ENCODE assay signal across 31 cellular contexts in genomic region chr18:9522952-9523351, GRCh38.
"Had no signal": no experiment of that assay in that cellular context is flagged by ENCODE, and none has a peak within 500 bp of the region (broad histone marks: within the 10 kb centered on the region; RNA-seq: fewer than 3 reads in every experiment).

No MANE protein-coding gene starts in this region.

- H3K27ac Mint-ChIP-seq: activated B cell treated with CpG ODN at 0.5 μM for 24 hours; activated CD8-positive, alpha-beta T cell treated with anti-CD3 and anti-CD28 coated beads for 36 hours; activated naive CD8-positive, alpha-beta T cell; activated T-helper 17 cell treated with anti-CD3 and anti-CD28 coated beads, Interleukin-2, amount 50 U/mL, for 72 hours; effector memory CD8-positive, alpha-beta T cell; T-helper 1 cell treated with Interleukin-12 subunit alpha and Interleukin-12 subunit beta and Interleukin-4 antibody, amounts not matched to agents 30 μg/mL and 1 μg/mL, for 36 hours; T-helper 2 cell treated with Interferon-gamma antibody and Interleukin-4, amounts not matched to agents 5 μg/mL and 100 μg/mL, for 36 hours had no signal

- DNase-seq: activated B cell treated with CpG ODN at 0.5 μM for 24 hours; activated CD4-positive, alpha-beta T cell treated with anti-CD3 and anti-CD28 coated beads for 48 hours; activated CD4-positive, alpha-beta T cell treated with anti-CD3 and anti-CD28 coated beads, Interleukin-2, amount 50 U/mL, for 1 hour; activated CD4-positive, alpha-beta T cell treated with anti-CD3 and anti-CD28 coated beads, Interleukin-2, amount 50 U/mL, for 48 hours; activated CD8-positive, alpha-beta memory T cell treated with anti-CD3 and anti-CD28 coated beads for 24 hours; activated CD8-positive, alpha-beta T cell treated with anti-CD3 and anti-CD28 coated beads for 36 hours; activated effector memory CD4-positive, alpha-beta T cell treated with Interleukin-2 at 50 U/mL for 16 hours; activated gamma-delta T cell treated with Interleukin-2 at 50 U/mL for 16 hours; activated naive CD4-positive, alpha-beta T cell treated with anti-CD3 and anti-CD28 coated beads, Interleukin-2, amount 50 U/mL, for 16 hours; activated naive CD4-positive, alpha-beta T cell treated with Interleukin-2 at 50 U/mL for 16 hours; activated T-cell treated with anti-CD3 and anti-CD28 coated beads, Interleukin-2, amount 50 U/mL, for 4 hours; amygdala; aorta; body of pancreas; caudate nucleus; cortex of kidney; dermis blood vessel endothelial cell; effector CD4-positive, alpha-beta T cell; effector memory CD8-positive, alpha-beta T cell; erythroblast; esophagus squamous epithelium; foreskin melanocyte; heart right ventricle; T1000; WERI-Rb-1 had no signal

- H3K4me1 Mint-ChIP-seq: activated T-helper 17 cell treated with anti-CD3 and anti-CD28 coated beads, Interleukin-2, amount 50 U/mL, for 72 hours had no signal

- ATAC-seq: activated CD4-positive, CD25-positive, alpha-beta regulatory T cell treated with anti-CD3 and anti-CD28 coated beads, Interleukin-2, amount 50 U/mL, for 24 hours; activated CD8-positive, alpha-beta T cell treated with anti-CD3 and anti-CD28 coated beads for 36 hours; activated T-cell treated with anti-CD3 and anti-CD28 coated beads, Interleukin-2, amount 50 U/mL, for 4 hours; activated T-helper 17 cell treated with anti-CD3 and anti-CD28 coated beads, Interleukin-2, amount 50 U/mL, for 72 hours; body of pancreas; effector memory CD8-positive, alpha-beta T cell; gastroesophageal sphincter; heart right ventricle had no signal

- H3K4me3 ChIP-seq: body of pancreas, esophagus squamous epithelium, gastroesophageal sphincter, heart right ventricle had no signal

- H3K4me1 ChIP-seq: body of pancreas, esophagus squamous epithelium had no signal

- H3K27ac ChIP-seq: body of pancreas, esophagus squamous epithelium, gastroesophageal sphincter, heart right ventricle, WERI-Rb-1 had no signal

- H3K9me3 Mint-ChIP-seq: activated CD8-positive, alpha-beta T cell treated with anti-CD3 and anti-CD28 coated beads for 36 hours; activated T-helper 17 cell treated with anti-CD3 and anti-CD28 coated beads, Interleukin-2, amount 50 U/mL, for 72 hours; effector memory CD8-positive, alpha-beta T cell had no signal

- H3K9me3 ChIP-seq: body of pancreas, esophagus squamous epithelium, gastroesophageal sphincter, heart right ventricle had no signal

- H3K4me3 Mint-ChIP-seq: activated B cell treated with CpG ODN at 0.5 μM for 24 hours; activated CD8-positive, alpha-beta T cell treated with anti-CD3 and anti-CD28 coated beads for 36 hours; activated naive CD8-positive, alpha-beta T cell; activated T-cell treated with anti-CD3 and anti-CD28 coated beads, Interleukin-2, amount 50 U/mL, for 4 hours; activated T-helper 17 cell treated with anti-CD3 and anti-CD28 coated beads, Interleukin-2, amount 50 U/mL, for 72 hours; effector memory CD8-positive, alpha-beta T cell; T-helper 1 cell treated with Interleukin-12 subunit alpha and Interleukin-12 subunit beta and Interleukin-4 antibody, amounts not matched to agents 30 μg/mL and 1 μg/mL, for 36 hours; T-helper 2 cell treated with Interferon-gamma antibody and Interleukin-4, amounts not matched to agents 5 μg/mL and 100 μg/mL, for 36 hours had no signal

- H3K27me3 ChIP-seq: body of pancreas, esophagus squamous epithelium, gastroesophageal sphincter, heart right ventricle had no signal

- H3K27me3 Mint-ChIP-seq: activated B cell treated with CpG ODN at 0.5 μM for 24 hours; activated CD8-positive, alpha-beta T cell treated with anti-CD3 and anti-CD28 coated beads for 36 hours; activated naive CD8-positive, alpha-beta T cell; activated T-helper 17 cell treated with anti-CD3 and anti-CD28 coated beads, Interleukin-2, amount 50 U/mL, for 72 hours; effector memory CD8-positive, alpha-beta T cell had no signal
